ENCODE assay signal across 8 cellular contexts in genomic region chr3:115836944-115837343, GRCh38.
DNase-seq lines count a peak whose midpoint lies in the region; ATAC-seq and TF ChIP-seq lines count a peak whose summit lies in the region.

No MANE protein-coding gene starts in this region.

- in situ Hi-C loops in gastrocnemius medialis (cut with MboI; ENCODE audit: low sequenced_read_pairs in 4 of 4) = no loop called here

- H3K9me3 Mint-ChIP-seq in CD8-positive, alpha-beta T cell = no peaks in the 10 kb centered on the region
- H3K9me3 Mint-ChIP-seq in activated naive CD4-positive, alpha-beta T cell treated with anti-CD3 and anti-CD28 coated beads, Interleukin-2, amount 10 ng/mL, durations not matched to agents 7 days and 5 days = no peaks in the 10 kb centered on the region

- H3K27me3 ChIP-seq in CD8-positive, alpha-beta T cell (ENCODE audit: insufficient read depth, low read length) = no peaks in the 10 kb centered on the region
- H3K27me3 ChIP-seq in left lung (no peaks in the 10 kb centered on the region), gastrocnemius medialis (no peaks in the 10 kb centered on the region)

- no peak overlapping the region for H3K4me3 Mint-ChIP-seq in CD8-positive, alpha-beta T cell
- H3K4me3 Mint-ChIP-seq in activated naive CD4-positive, alpha-beta T cell treated with anti-CD3 and anti-CD28 coated beads, Interleukin-2, amount 10 ng/mL, durations not matched to agents 7 days and 5 days = no peak overlapping the region

- CTCF ChIA-PET in CD8-positive, alpha-beta T cell (lab: Charles Lee) = interaction anchor here (1.0 to 2.5 kb wide), 7 partner anchors 9 to 37 kb away, joined by 3 to 12 read pairs (median 6); no protein-coding TSS in a partner anchor
- CTCF ChIA-PET in activated naive CD4-positive, alpha-beta T cell treated with anti-CD3 and anti-CD28 coated beads, Interleukin-2, amount 10 ng/mL, durations not matched to agents 7 days and 5 days (lab: Charles Lee) = interaction anchor here (1.0 to 1.5 kb wide), 2 partner anchors 11 to 20 kb away, joined by 4 to 5 read pairs; no protein-coding TSS in a partner anchor

- no peak overlapping the region for H3K27ac ChIP-seq in CD8-positive, alpha-beta T cell (ENCODE audit: low read depth, low read length)
- no peak overlapping the region for H3K27ac ChIP-seq in left lung
- H3K27ac ChIP-seq in gastrocnemius medialis = no peak overlapping the region

- H3K36me3 Mint-ChIP-seq in CD8-positive, alpha-beta T cell = no peaks in the 10 kb centered on the region
- H3K36me3 Mint-ChIP-seq in activated naive CD4-positive, alpha-beta T cell treated with anti-CD3 and anti-CD28 coated beads, Interleukin-2, amount 10 ng/mL, durations not matched to agents 7 days and 5 days = no peaks in the 10 kb centered on the region

- H3K27ac Mint-ChIP-seq in CD8-positive, alpha-beta T cell = no peak overlapping the region
- H3K27ac Mint-ChIP-seq in activated naive CD4-positive, alpha-beta T cell treated with anti-CD3 and anti-CD28 coated beads, Interleukin-2, amount 10 ng/mL, durations not matched to agents 7 days and 5 days = no peak overlapping the region

- peak; percentile 67 for TF ChIP-seq CTCF in CD8-positive, alpha-beta T cell (IDR thresholded peaks at IDR 0.05)
- TF ChIP-seq CTCF in WI38 (IDR thresholded peaks at IDR 0.05; ENCODE audit: low read depth, low read length) (peak; percentile 31; the same call in 1 of the 2 replicates), left lung (IDR thresholded peaks at IDR 0.05) (peak; percentile 24 to 45), gastrocnemius medialis (IDR thresholded peaks at IDR 0.05 in 4 of 5, conservative IDR thresholded peaks at IDR 0.05 in 1 of 5) (no peak)

- no peaks in the 10 kb centered on the region for H3K36me3 ChIP-seq in CD8-positive, alpha-beta T cell (ENCODE audit: insufficient read depth, low read length)
- H3K36me3 ChIP-seq in left lung (no peaks in the 10 kb centered on the region), gastrocnemius medialis (no peaks in the 10 kb centered on the region)

- no peak for TF ChIP-seq POLR2A in gastrocnemius medialis (IDR thresholded peaks at IDR 0.05)

- H3K4me1 Mint-ChIP-seq in CD8-positive, alpha-beta T cell (ENCODE audit: low read depth) = no peaks in the 10 kb centered on the region
- no peaks in the 10 kb centered on the region for H3K4me1 Mint-ChIP-seq in activated naive CD4-positive, alpha-beta T cell treated with anti-CD3 and anti-CD28 coated beads, Interleukin-2, amount 10 ng/mL, durations not matched to agents 7 days and 5 days

- no peak for ATAC-seq in CD8-positive, alpha-beta T cell
- ATAC-seq in HG03354 (IDR thresholded peaks at IDR 0.05; ENCODE audit: poor library complexity, severe bottlenecking, unreplicated experiment) (peak; percentile 53), left lung (peak; percentile 30), GM19023 (IDR thresholded peaks at IDR 0.05; ENCODE audit: unreplicated experiment) (no peak), gastrocnemius medialis (no peak)

- no peak overlapping the region for H3K4me3 ChIP-seq in CD8-positive, alpha-beta T cell (ENCODE audit: low read depth, low read length)
- H3K4me3 ChIP-seq in WI38 (ENCODE audit: low read depth, low read length) = no peak overlapping the region
- H3K4me3 ChIP-seq in left lung = no peak overlapping the region
- H3K4me3 ChIP-seq in gastrocnemius medialis = no peak overlapping the region

- intact Hi-C loops in CD8-positive, alpha-beta T cell (cut with DNase I, micrococcal nuclease) = no loop called here
- intact Hi-C loops in left lung (cut with DNase I) = no loop called here
- intact Hi-C loops in gastrocnemius medialis (cut with DNase I; ENCODE audit: low total_unique reads) = no loop called here

- no peaks in the 10 kb centered on the region for H3K4me1 ChIP-seq in CD8-positive, alpha-beta T cell (ENCODE audit: insufficient read depth, low read length)
- H3K4me1 ChIP-seq in left lung (peaks cover 0 to 4% of the 10 kb centered on the region in 2 donors), gastrocnemius medialis (no peaks in the 10 kb centered on the region)

- POLR2A ChIA-PET in CD8-positive, alpha-beta T cell (lab: Charles Lee) = no interaction called here

- H3K27me3 Mint-ChIP-seq in CD8-positive, alpha-beta T cell (ENCODE audit: low read depth) = peaks cover 3% of the 10 kb centered on the region
- no peaks in the 10 kb centered on the region for H3K27me3 Mint-ChIP-seq in activated naive CD4-positive, alpha-beta T cell treated with anti-CD3 and anti-CD28 coated beads, Interleukin-2, amount 10 ng/mL, durations not matched to agents 7 days and 5 days

- no peak for DNase-seq in CD8-positive, alpha-beta T cell
- DNase-seq in left lung (no peak), NCI-H1092 (lab: John Stamatoyannopoulos, UW) (no peak), gastrocnemius medialis (no peak)
- DNase-seq in activated naive CD4-positive, alpha-beta T cell treated with anti-CD3 and anti-CD28 coated beads, Interleukin-2, amount 10 ng/mL, durations not matched to agents 7 days and 5 days = no peak

- no peaks in the 10 kb centered on the region for H3K9me3 ChIP-seq in CD8-positive, alpha-beta T cell (ENCODE audit: low read length)
- no peaks in the 10 kb centered on the region for H3K9me3 ChIP-seq in left lung
- no peaks in the 10 kb centered on the region for H3K9me3 ChIP-seq in gastrocnemius medialis

Comparison
In these comparisons a context has a peak if more than half of its experiments do, and no peak if none do; other contexts are left out.
1. ATAC-seq: peak in HG03354 (single experiment) and left lung (single experiment); none in CD8-positive, alpha-beta T cell (single experiment), GM19023 (single experiment) and gastrocnemius medialis (0 of 2).
2. CTCF ChIP-seq: peak in CD8-positive, alpha-beta T cell (single experiment), WI38 (single experiment) and left lung (2 of 2); none in gastrocnemius medialis (0 of 5).